35 cellular contexts compared by ENCODE assay signal in the genomic region with DNA sequence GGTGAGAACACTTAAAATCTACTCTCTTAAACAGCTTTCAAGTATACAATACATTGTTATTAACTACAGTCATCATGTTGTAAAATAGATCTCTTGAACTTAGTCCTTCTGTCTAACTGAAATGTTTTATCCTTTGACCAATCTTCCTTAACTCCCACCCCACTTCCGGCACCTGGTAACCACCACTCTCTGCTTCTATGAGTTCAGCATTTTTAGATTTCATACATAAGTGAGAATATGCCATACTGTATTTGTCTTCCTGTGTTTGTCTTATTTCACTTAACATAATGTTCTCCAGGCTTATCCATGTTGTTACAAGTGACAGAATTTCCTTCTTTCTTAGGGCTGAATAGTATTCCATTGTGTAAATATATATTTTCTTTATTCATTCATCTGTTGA.
"Had no signal": no experiment of that assay in that cellular context is flagged by ENCODE, and none has a peak within 500 bp of the region (broad histone marks: within the 10 kb centered on the region; RNA-seq: fewer than 3 reads in every experiment).

No MANE protein-coding gene starts in this region.

- DNase-seq: activated CD4-positive, alpha-beta memory T cell treated with anti-CD3 and anti-CD28 coated beads, Interleukin-2, amount 10 ng/mL, durations not matched to agents 7 days and 5 days; activated CD4-positive, alpha-beta T cell treated with anti-CD3 and anti-CD28 coated beads for 1 hour; activated CD4-positive, alpha-beta T cell treated with anti-CD3 and anti-CD28 coated beads for 36 hours; activated CD4-positive, alpha-beta T cell treated with anti-CD3 and anti-CD28 coated beads for 48 hours; activated CD4-positive, alpha-beta T cell treated with anti-CD3 and anti-CD28 coated beads, Interleukin-2, amount 10 ng/mL, durations not matched to agents 7 days and 5 days; activated CD4-positive, alpha-beta T cell treated with anti-CD3 and anti-CD28 coated beads, Interleukin-2, amount 50 U/mL, for 48 hours; activated CD4-positive, CD25-positive, alpha-beta regulatory T cell; activated CD8-positive, alpha-beta memory T cell treated with anti-CD3 and anti-CD28 coated beads, Interleukin-2, amount 50 U/mL, for 4 hours; activated CD8-positive, alpha-beta T cell treated with anti-CD3 and anti-CD28 coated beads, Interleukin-2, amount 10 ng/mL, durations not matched to agents 7 days and 5 days; activated effector memory CD4-positive, alpha-beta T cell treated with anti-CD3 and anti-CD28 coated beads, Interleukin-2, amount 50 U/mL, for 16 hours; activated gamma-delta T cell treated with Interleukin-2 at 50 U/mL for 16 hours; activated naive CD4-positive, alpha-beta T cell; activated naive CD4-positive, alpha-beta T cell treated with anti-CD3 and anti-CD28 coated beads for 36 hours; activated naive CD4-positive, alpha-beta T cell treated with anti-CD3 and anti-CD28 coated beads, Interleukin-2, amount 50 U/mL, for 16 hours; activated naive CD8-positive, alpha-beta T cell treated with anti-CD3 and anti-CD28 coated beads for 36 hours; activated T-cell treated with anti-CD3 and anti-CD28 coated beads for 4 hours; activated T-cell treated with anti-CD3 and anti-CD28 coated beads, Interleukin-2, amount 50 U/mL, for 1 hour; activated T-cell treated with anti-CD3 and anti-CD28 coated beads, Interleukin-2, amount 50 U/mL, for 4 hours; activated T-cell treated with anti-CD3 and anti-CD28 coated beads, Interleukin-2, amount 50 U/mL, for 72 hours; adrenal gland; amniotic stem cell; aorta; body of pancreas; brain microvascular endothelial cell; central memory CD4-positive, alpha-beta T cell; T-helper 1 cell; T-helper 9 cell; WERI-Rb-1 had no signal

- H3K9me3 ChIP-seq: adrenal gland had no signal

- FAIRE-seq: astrocyte, TTC549 had no signal

- H3K4me3 ChIP-seq: adrenal gland, body of pancreas, breast epithelium had no signal

- H3K36me3 ChIP-seq: adrenal gland, brain microvascular endothelial cell, breast epithelium, WERI-Rb-1 had no signal

- H3K27ac ChIP-seq: adrenal gland, body of pancreas, brain microvascular endothelial cell, breast epithelium, WERI-Rb-1 had no signal

- ATAC-seq: activated CD4-positive, alpha-beta T cell treated with anti-CD3 and anti-CD28 coated beads for 36 hours; activated CD4-positive, CD25-positive, alpha-beta regulatory T cell treated with anti-CD3 and anti-CD28 coated beads, Interleukin-2, amount 50 U/mL, for 24 hours; activated CD8-positive, alpha-beta T cell treated with anti-CD3 and anti-CD28 coated beads, Interleukin-2, amount 10 ng/mL, durations not matched to agents 7 days and 5 days; activated naive CD4-positive, alpha-beta T cell treated with anti-CD3 and anti-CD28 coated beads, Interleukin-2, amount 50 U/mL, for 72 hours; activated T-cell treated with anti-CD3 and anti-CD28 coated beads, Interleukin-2, amount 50 U/mL, for 4 hours; activated T-cell treated with anti-CD3 and anti-CD28 coated beads, Interleukin-2, amount 50 U/mL, for 72 hours; activated T-helper 17 cell treated with anti-CD3 and anti-CD28 coated beads, Interleukin-2, amount 50 U/mL, for 72 hours; body of pancreas; WTC11 had no signal

- H3K27me3 ChIP-seq: adrenal gland, body of pancreas, brain microvascular endothelial cell, breast epithelium had no signal

- H3K4me1 ChIP-seq: adrenal gland, body of pancreas, breast epithelium had no signal
